Comparison of ENCODE assay signal across 8 cellular contexts in the genomic region with DNA sequence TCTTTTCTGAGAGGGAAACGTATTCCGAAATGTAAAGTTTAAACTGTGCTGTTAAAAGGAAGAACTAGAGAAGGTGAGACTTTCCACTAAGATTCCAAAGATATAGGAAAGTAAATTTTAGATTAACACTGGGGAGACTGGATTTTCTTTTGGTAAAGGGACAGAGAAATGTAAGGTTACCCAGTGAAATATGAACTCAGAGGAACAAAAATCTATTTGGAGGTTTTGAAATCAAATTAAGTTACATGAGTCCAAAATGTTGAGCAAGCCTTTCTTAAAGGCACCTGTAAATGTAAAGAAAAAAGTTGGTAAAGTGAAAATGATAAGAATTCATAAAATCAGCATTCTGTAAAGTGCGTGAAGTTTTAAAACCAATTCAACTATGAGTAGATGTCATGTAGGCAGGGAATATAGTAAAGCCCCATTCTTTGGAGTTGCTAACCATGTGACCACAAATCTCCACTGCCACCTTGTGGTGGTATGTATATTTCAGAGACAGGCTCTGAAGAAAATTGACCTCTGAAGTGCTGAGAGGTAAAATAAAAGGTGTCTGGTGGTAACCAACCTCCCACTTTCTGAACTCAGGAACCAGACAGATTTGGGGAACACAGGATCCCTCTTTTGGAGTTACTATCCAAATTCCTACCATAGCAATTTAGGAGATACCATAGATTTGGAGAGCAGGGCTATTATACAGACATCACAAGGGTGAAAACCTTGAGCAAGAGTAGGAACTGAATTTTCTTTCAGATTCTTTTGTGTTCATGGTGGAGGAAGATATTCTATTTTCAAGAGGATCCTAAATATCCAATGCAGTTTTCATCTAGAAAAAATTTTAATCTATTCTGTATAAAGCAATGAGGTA.
DNase-seq lines count a peak whose midpoint lies in the region; ATAC-seq and TF ChIP-seq lines count a peak whose summit lies in the region.

No MANE protein-coding gene starts in this region.

- H3K4me3 Mint-ChIP-seq in neural crest cell = no peak overlapping the region

- 61% methylated on average over 3 of the region's 3 CpGs for WGBS in esophagus muscularis mucosa

- H3K27ac ChIP-seq in RWPE1 (no peak overlapping the region), esophagus muscularis mucosa (replicated peaks in 1 of 4) (no peak overlapping the region)

- POLR2A ChIA-PET in RWPE1 (lab: Yijun Ruan, JAX; ENCODE audit: low non-redundant PET) = no interaction called here

- TF ChIP-seq POLR2A in esophagus muscularis mucosa (IDR thresholded peaks at IDR 0.05; ENCODE audit: low read depth) = no peak

- DNase-seq in GM04504 (ENCODE audit: low read depth) = peak; percentile 12
- DNase-seq in LNCaP clone FGC (ENCODE audit: low read depth) = peak; percentile 18
- peak; percentile 25 for DNase-seq in RWPE1 (ENCODE audit: low spot score)
- no peak for DNase-seq in esophagus muscularis mucosa (ENCODE audit: extremely low spot score)
- peak; percentile 50 for DNase-seq in neural crest cell (ENCODE audit: low read depth, low spot score)
- DNase-seq in posterior vena cava (ENCODE audit: low spot score) = no peak

- no peaks in the 10 kb centered on the region for H3K9me3 ChIP-seq in esophagus muscularis mucosa

- no peaks in the 10 kb centered on the region for H3K4me1 ChIP-seq in esophagus muscularis mucosa

- no peaks in the 10 kb centered on the region for H3K9me3 Mint-ChIP-seq in neural crest cell

- no peaks in the 10 kb centered on the region for H3K27me3 Mint-ChIP-seq in neural crest cell (ENCODE audit: low read depth)

- H3K36me3 ChIP-seq in esophagus muscularis mucosa = no peaks in the 10 kb centered on the region

- no peak overlapping the region for H3K27ac Mint-ChIP-seq in neural crest cell (ENCODE audit: unreplicated experiment)

- peaks cover 10% of the 10 kb centered on the region for H3K4me1 Mint-ChIP-seq in neural crest cell

- no peak for TF ChIP-seq EP300 in esophagus muscularis mucosa (IDR thresholded peaks at IDR 0.05)

- CTCF ChIA-PET in RWPE1 (lab: Yijun Ruan, JAX) = no interaction called here

- H3K36me3 Mint-ChIP-seq in neural crest cell (ENCODE audit: low read depth) = no peaks in the 10 kb centered on the region

- H3K4me3 ChIP-seq in LNCaP clone FGC (ENCODE audit: low read depth, low read length) = no peak overlapping the region
- no peak overlapping the region for H3K4me3 ChIP-seq in esophagus muscularis mucosa

- H3K27me3 ChIP-seq in esophagus muscularis mucosa = no peaks in the 10 kb centered on the region

- peak; percentile 82 for TF ChIP-seq CTCF in LNCaP clone FGC (IDR thresholded peaks at IDR 0.05; ENCODE audit: control insufficient read depth, extremely low read depth, insufficient read depth)
- TF ChIP-seq CTCF in RWPE1 (conservative IDR thresholded peaks at IDR 0.05; ENCODE audit: low read depth) = peak; percentile 68
- peak; percentile 49 to 66 (median 65) for TF ChIP-seq CTCF in esophagus muscularis mucosa (IDR thresholded peaks at IDR 0.05)
- TF ChIP-seq CTCF in neural crest cell (conservative IDR thresholded peaks at IDR 0.05) = peak; percentile 86

- peak; percentile 87 for ATAC-seq in GM21786 (IDR thresholded peaks at IDR 0.05; ENCODE audit: unreplicated experiment)
- ATAC-seq in activated CD4-positive, CD25-positive, alpha-beta regulatory T cell treated with anti-CD3 and anti-CD28 coated beads, Interleukin-2, amount 50 U/mL, for 24 hours = no peak

- intact Hi-C loops in esophagus muscularis mucosa (cut with DNase I) (loop anchor here (1.0 kb wide), 1 partner anchor 217 kb away; no protein-coding TSS in a partner anchor), posterior vena cava (cut with DNase I) (no loop called here)

Comparison
In these comparisons a context has a peak if more than half of its experiments do, and no peak if none do; other contexts are left out.
1. DNase-seq: peak in GM04504 (single experiment), LNCaP clone FGC (single experiment), RWPE1 (single experiment) and neural crest cell (single experiment); none in esophagus muscularis mucosa (single experiment) and posterior vena cava (single experiment).
2. Peak in every context shown above with its lines, with median percentiles within 50 percentile points of each other: CTCF ChIP-seq.